Comparison of ENCODE assay signal across 9 cellular contexts in the genomic region with DNA sequence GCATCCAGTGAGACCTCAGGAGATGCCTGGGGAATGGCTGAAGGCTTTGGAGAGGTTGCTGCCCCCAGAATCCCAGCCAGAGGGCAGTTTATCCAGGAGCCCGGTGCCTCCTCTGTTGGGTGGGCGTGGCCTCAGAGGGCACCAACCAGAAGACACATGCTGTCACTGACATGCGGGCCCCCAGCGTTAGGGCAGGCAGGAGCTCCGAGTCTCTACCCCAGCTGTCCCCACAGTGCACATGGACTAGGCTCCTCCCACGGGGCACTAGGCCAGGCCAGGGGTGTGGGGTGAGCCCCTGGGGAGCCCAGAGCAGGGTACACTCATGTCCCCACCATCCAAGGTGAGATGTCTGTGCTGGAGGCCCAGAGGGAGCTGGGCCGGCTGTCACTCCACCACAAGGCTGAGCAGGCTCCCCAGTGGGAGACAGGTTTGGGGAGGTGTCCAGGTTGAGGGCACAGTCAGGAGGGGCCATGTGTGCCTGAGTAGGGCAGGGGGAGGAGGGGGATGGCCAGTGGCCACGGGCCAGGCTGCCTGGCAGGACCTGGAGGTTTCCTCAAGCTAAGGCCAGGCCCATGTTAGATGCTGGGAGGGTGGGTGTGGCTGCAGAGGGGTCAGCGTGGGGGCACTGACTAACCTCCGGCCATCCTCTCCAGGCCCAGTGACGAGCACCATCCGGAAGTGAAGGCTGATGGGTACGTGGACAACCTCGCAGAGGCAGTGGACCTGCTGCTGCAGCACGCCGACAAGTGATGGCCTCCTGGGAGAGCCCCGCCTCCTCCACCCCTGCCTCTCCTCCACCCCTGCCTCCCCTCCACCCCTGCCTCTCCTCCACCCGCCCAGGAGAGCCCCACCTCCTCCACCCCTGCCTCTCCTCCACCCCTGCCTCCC.
DNase-seq lines count a peak whose midpoint lies in the region; ATAC-seq, FAIRE-seq and TF ChIP-seq lines count a peak whose summit lies in the region.
"Had no signal": no experiment of that assay in that cellular context is flagged by ENCODE, and none has a peak within 500 bp of the region (broad histone marks: within the 10 kb centered on the region; RNA-seq: fewer than 3 reads in every experiment).

No MANE protein-coding gene starts in this region.

- H3K4me3 ChIP-seq in upper lobe of left lung, result no peak overlapping the region

- H3K4me1 Mint-ChIP-seq in activated CD8-positive, alpha-beta T cell treated with anti-CD3 and anti-CD28 coated beads for 36 hours (ENCODE audit: low read depth), result peaks cover 55% of the 10 kb centered on the region

- no peak for TF ChIP-seq EP300 in upper lobe of left lung (IDR thresholded peaks at IDR 0.05)

- no peak for FAIRE-seq in GM19239 (lab: Jason Lieb, UNC)

- peak; percentile 35 for DNase-seq in activated naive CD4-positive, alpha-beta T cell treated with Interleukin-2 at 50 U/mL for 16 hours
- DNase-seq in activated naive CD4-positive, alpha-beta T cell treated with anti-CD3 and anti-CD28 coated beads, Interleukin-2, amount 50 U/mL, for 16 hours, result no peak
- DNase-seq in activated CD8-positive, alpha-beta T cell treated with anti-CD3 and anti-CD28 coated beads for 36 hours, result peak; percentile 57
- peak; percentile 76 for DNase-seq in iris pigment epithelial cell (ENCODE audit: low read depth)
- peak in 1 of 2 donors; percentile 79 for DNase-seq in upper lobe of left lung
- no peak for DNase-seq in GM19239 (ENCODE audit: insufficient read length, low spot score)
- DNase-seq in DMS53 treated with DMSO at 0.1 percent for 48 hours (lab: John Stamatoyannopoulos, UW; ENCODE audit: unreplicated experiment), result no peak
- no peak for DNase-seq in dedifferentiated amniotic fluid mesenchymal stem cell (ENCODE audit: extremely low spot score)

- peak; percentile 35 for ATAC-seq in activated CD8-positive, alpha-beta T cell treated with anti-CD3 and anti-CD28 coated beads for 36 hours
- peak; percentile 12 to 38 for ATAC-seq in upper lobe of left lung (ENCODE audit: low FRiP score in 2 of 2)

- H3K27me3 Mint-ChIP-seq in activated CD8-positive, alpha-beta T cell treated with anti-CD3 and anti-CD28 coated beads for 36 hours, result no peaks in the 10 kb centered on the region
- H3K27me3 Mint-ChIP-seq: stimulated activated naive CD8-positive, alpha-beta T cell treated with anti-CD3 and anti-CD28 coated beads, Interleukin-15, Interleukin-2, amounts not matched to agents 100 ng/mL and 50 ng/mL, for 24 hours had no signal

- intact Hi-C loops in activated CD8-positive, alpha-beta T cell treated with anti-CD3 and anti-CD28 coated beads for 36 hours (cut with micrococcal nuclease), result loop anchor here (5.0 kb wide), 1 partner anchor 129 kb away; a partner anchor contains a TSS

- no peak overlapping the region for H3K4me3 Mint-ChIP-seq in activated CD8-positive, alpha-beta T cell treated with anti-CD3 and anti-CD28 coated beads for 36 hours
- H3K4me3 Mint-ChIP-seq: stimulated activated naive CD8-positive, alpha-beta T cell treated with anti-CD3 and anti-CD28 coated beads, Interleukin-15, Interleukin-2, amounts not matched to agents 100 ng/mL and 50 ng/mL, for 24 hours had no signal

- peak overlapping the region; percentile 52 for H3K27ac Mint-ChIP-seq in activated CD8-positive, alpha-beta T cell treated with anti-CD3 and anti-CD28 coated beads for 36 hours

- peaks cover 0 to 12% (median 8%) of the 10 kb centered on the region in 4 donors for H3K36me3 ChIP-seq in upper lobe of left lung

- H3K36me3 Mint-ChIP-seq in activated CD8-positive, alpha-beta T cell treated with anti-CD3 and anti-CD28 coated beads for 36 hours (ENCODE audit: low read depth), result no peaks in the 10 kb centered on the region

- peaks cover 22 to 35% (median 29%) of the 10 kb centered on the region in 4 donors for H3K4me1 ChIP-seq in upper lobe of left lung

- CTCF ChIA-PET in activated CD8-positive, alpha-beta T cell treated with anti-CD3 and anti-CD28 coated beads for 36 hours (lab: Charles Lee), result interaction anchor here (0.9 to 1.8 kb wide), 3 partner anchors 8 to 129 kb away, joined by 3 to 9 read pairs (median 3); no protein-coding TSS in a partner anchor

- TF ChIP-seq CTCF in activated CD8-positive, alpha-beta T cell treated with anti-CD3 and anti-CD28 coated beads for 36 hours (IDR thresholded peaks at IDR 0.05), result no peak
- TF ChIP-seq CTCF in upper lobe of left lung (IDR thresholded peaks at IDR 0.05), result no peak

- no peak for TF ChIP-seq POLR2A in upper lobe of left lung (IDR thresholded peaks at IDR 0.05)

- H3K27me3 ChIP-seq in upper lobe of left lung, result no peaks in the 10 kb centered on the region

- H3K27ac ChIP-seq in upper lobe of left lung, result peak overlapping the region; percentile 24 to 61 (median 38)

- POLR2A ChIA-PET in activated CD8-positive, alpha-beta T cell treated with anti-CD3 and anti-CD28 coated beads for 36 hours (lab: Charles Lee), result interaction anchor here (0.6 to 1.2 kb wide), 4 partner anchors 35 to 127 kb away, joined by 3 to 5 read pairs (median 3); no protein-coding TSS in a partner anchor

- WGBS in upper lobe of left lung, 2 donors, result 52 to 74% methylated on average over 8 to 9 of the region's 18 CpGs

- H3K9me3 ChIP-seq in upper lobe of left lung, result no peaks in the 10 kb centered on the region

- H3K9me3 Mint-ChIP-seq in activated CD8-positive, alpha-beta T cell treated with anti-CD3 and anti-CD28 coated beads for 36 hours, result no peaks in the 10 kb centered on the region
- H3K9me3 Mint-ChIP-seq: stimulated activated naive CD8-positive, alpha-beta T cell treated with anti-CD3 and anti-CD28 coated beads, Interleukin-15, Interleukin-2, amounts not matched to agents 100 ng/mL and 50 ng/mL, for 24 hours had no signal

Comparison
In these comparisons a context has a peak if more than half of its experiments do, and no peak if none do; other contexts are left out.
1. DNase-seq: peak in activated naive CD4-positive, alpha-beta T cell treated with Interleukin-2 at 50 U/mL for 16 hours (single experiment), activated CD8-positive, alpha-beta T cell treated with anti-CD3 and anti-CD28 coated beads for 36 hours (single experiment) and iris pigment epithelial cell (single experiment); none in activated naive CD4-positive, alpha-beta T cell treated with anti-CD3 and anti-CD28 coated beads, Interleukin-2, amount 50 U/mL, for 16 hours (single experiment), GM19239 (single experiment), DMS53 treated with DMSO at 0.1 percent for 48 hours (single experiment) and dedifferentiated amniotic fluid mesenchymal stem cell (single experiment).